In the genomic region with DNA sequence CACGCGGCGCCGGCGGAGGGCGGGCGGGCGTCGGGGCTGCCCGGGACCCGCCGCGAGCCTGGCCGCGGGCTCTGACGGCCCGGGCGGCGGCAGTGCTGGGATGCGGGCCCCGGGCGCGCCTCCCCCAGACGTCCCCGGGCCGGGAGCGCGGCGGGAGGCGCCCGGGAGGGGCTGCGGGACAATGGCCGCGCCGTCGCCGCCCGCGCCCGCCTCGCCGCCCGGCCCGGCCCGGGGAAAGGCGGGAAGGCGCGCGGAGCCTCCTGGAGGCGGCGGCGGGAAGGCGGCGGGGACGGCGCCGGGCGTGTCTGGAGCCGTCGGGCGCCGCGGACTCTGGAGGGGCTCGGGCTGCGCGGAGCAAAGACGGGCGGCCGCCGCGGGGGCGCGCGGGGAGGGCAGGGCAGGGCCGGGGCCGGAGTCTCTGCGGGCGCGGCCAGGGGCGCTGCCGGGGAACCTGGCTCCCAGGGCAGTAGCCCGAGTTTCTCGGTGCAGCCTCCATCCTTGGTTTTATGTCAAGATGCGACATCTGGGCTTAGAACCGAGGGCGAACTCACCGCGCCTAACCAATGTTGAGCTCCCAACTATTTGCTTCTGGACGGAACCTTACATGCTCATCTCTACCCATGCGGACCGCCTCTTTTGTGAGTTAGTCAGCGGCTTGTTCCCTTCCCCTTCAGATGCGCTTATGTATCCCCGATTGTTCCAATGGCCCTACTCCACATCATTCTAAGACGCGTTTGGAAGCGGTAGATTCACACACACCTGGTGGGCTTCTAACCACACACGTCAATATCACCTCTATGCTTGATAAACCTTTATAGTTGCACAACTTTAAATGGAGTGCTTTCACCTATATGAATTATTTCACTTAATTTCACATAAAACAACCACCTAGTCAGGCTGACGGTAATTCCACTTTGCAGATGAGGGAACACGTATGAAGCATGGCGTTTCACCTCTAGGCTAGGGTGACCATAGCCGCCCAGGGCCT, we compare ENCODE assay signal across 8 cellular contexts. TPM values are rescaled to one million over a fixed set of nuclear protein-coding genes. Genes with fewer than 3 reads are reported as not detected.
DNase-seq lines count a peak whose midpoint lies in the region; ATAC-seq, FAIRE-seq and TF ChIP-seq lines count a peak whose summit lies in the region.

No MANE protein-coding gene starts in this region.

- DNase-seq in Calu3 (peak; percentile 58), HL-60 (ENCODE audit: low read depth in 1 of 2, low spot score in 1 of 2) (no peak), SK-MEL-5 (ENCODE audit: low read depth, low spot score) (peak; percentile 24), choroid plexus epithelial cell (ENCODE audit: low read depth) (peak; percentile 58), keratinocyte (ENCODE audit: low read depth, low spot score) (no peak), small intestine (peak; percentile 39)
- no peak for DNase-seq in effector CD4-positive, alpha-beta T cell

- H3K9me3 ChIP-seq in keratinocyte (ENCODE audit: control insufficient read depth, low read depth, low read length) = no peaks in the 10 kb centered on the region
- H3K9me3 ChIP-seq in small intestine (ENCODE audit: control insufficient read depth, low read depth) = no peaks in the 10 kb centered on the region

- peak overlapping the region; percentile 74 for H2AFZ ChIP-seq in keratinocyte (ENCODE audit: control insufficient read depth, low read length)

- peak overlapping the region; percentile 98 for H3K4me2 ChIP-seq in keratinocyte (ENCODE audit: control insufficient read depth, extremely low read depth, insufficient read depth, low read depth, low read length)

- peak overlapping the region; percentile 75 for H3K9ac ChIP-seq in keratinocyte (ENCODE audit: control insufficient read depth, extremely low read depth, insufficient read depth, low read length)

- H3K27me3 Mint-ChIP-seq in Calu3 (ENCODE audit: unreplicated experiment) = peaks cover 19% of the 10 kb centered on the region

- H3K36me3 Mint-ChIP-seq in Calu3 (ENCODE audit: insufficient read depth, unreplicated experiment) = peaks cover 12% of the 10 kb centered on the region

- H3K36me3 ChIP-seq in keratinocyte (ENCODE audit: control insufficient read depth in 2 of 2, extremely low read depth in 1 of 2, insufficient read depth in 2 of 2, low read length in 2 of 2) (peaks cover 0 to 4% of the 10 kb centered on the region in 2 experiments), small intestine (ENCODE audit: control insufficient read depth in 2 of 2, insufficient read depth in 2 of 2, low read length in 2 of 2) (no peaks in the 10 kb centered on the region)

- BruUV-seq in Calu3 (replicated peaks; lab: Mats Ljungman, UMichigan) = no TSS peak

- TF ChIP-seq CTCF in Calu3 (IDR thresholded peaks at IDR 0.05; ENCODE audit: unreplicated experiment) (no peak), HL-60 (IDR thresholded peaks at IDR 0.05; ENCODE audit: insufficient read depth, low read length) (no peak), choroid plexus epithelial cell (conservative IDR thresholded peaks at IDR 0.05; ENCODE audit: low read depth, low read length) (no peak), keratinocyte (optimal IDR thresholded peaks at IDR 0.05 in 1 of 3, IDR thresholded peaks at IDR 0.05 in 1 of 3, conservative IDR thresholded peaks at IDR 0.05 in 1 of 3; ENCODE audit: extremely low read depth in 1 of 3, insufficient read depth in 2 of 3, low read length in 3 of 3) (no peak)

- H3K27ac Mint-ChIP-seq in Calu3 (ENCODE audit: unreplicated experiment) = peak overlapping the region; percentile 89

- H3K9me1 ChIP-seq in keratinocyte (ENCODE audit: control insufficient read depth, extremely low read depth, insufficient read depth, low read length) = peaks cover 2% of the 10 kb centered on the region

- H3K4me3 Mint-ChIP-seq in Calu3 (ENCODE audit: low read depth, unreplicated experiment) = peak overlapping the region; percentile 88

- no peak overlapping the region for H3K27ac ChIP-seq in HL-60 (replicated peaks)
- peak overlapping the region; percentile 6 for H3K27ac ChIP-seq in keratinocyte (ENCODE audit: control insufficient read depth, insufficient read depth, low read length)
- peak overlapping the region; percentile 50 to 71 for H3K27ac ChIP-seq in small intestine (ENCODE audit: low read depth in 1 of 2, low read length in 1 of 2)

- FAIRE-seq in keratinocyte (lab: Jason Lieb, UNC) = peak; percentile 46
- no peak for FAIRE-seq in small intestine (lab: Jason Lieb, UNC)

- peak overlapping the region; percentile 23 for H3K4me3 ChIP-seq in HL-60 (replicated peaks; ENCODE audit: insufficient read depth, low read length)
- H3K4me3 ChIP-seq in choroid plexus epithelial cell (ENCODE audit: low read depth, low read length) = peak overlapping the region; percentile 71
- peak overlapping the region; percentile 53 to 90 (median 68) for H3K4me3 ChIP-seq in keratinocyte (ENCODE audit: control insufficient read depth in 2 of 3, extremely low read depth in 1 of 3, insufficient read depth in 2 of 3, low read depth in 1 of 3, low read length in 3 of 3)
- peak overlapping the region; percentile 45 to 68 for H3K4me3 ChIP-seq in small intestine (ENCODE audit: low read depth in 1 of 2, low read length in 2 of 2)

- H3K4me1 Mint-ChIP-seq in Calu3 (ENCODE audit: low read depth, unreplicated experiment) = peaks cover 16% of the 10 kb centered on the region

- no peaks in the 10 kb centered on the region for H4K20me1 ChIP-seq in keratinocyte (ENCODE audit: control insufficient read depth, extremely low read depth, insufficient read depth, low read length)

- peaks cover 21% of the 10 kb centered on the region for H3K79me2 ChIP-seq in keratinocyte (ENCODE audit: control insufficient read depth, insufficient read depth, low read length)

- CTCF ChIA-PET in Calu3 (lab: Charles Lee) = interaction anchor here (0.6 kb wide), 1 partner anchor 30 kb away, joined by 5 read pairs; no protein-coding TSS in a partner anchor

- in situ Hi-C loops in SK-MEL-5 (cut with HindIII; ENCODE audit: low pct_unique_long_range_greater_than_20kb, low sequenced_read_pairs) = no loop called here

- no peak for ATAC-seq in HG03139 (IDR thresholded peaks at IDR 0.05; ENCODE audit: unreplicated experiment)

- peaks cover 11% of the 10 kb centered on the region for H3K4me1 ChIP-seq in keratinocyte (ENCODE audit: control insufficient read depth, extremely low read depth, insufficient read depth, low read length)
- peaks cover 0 to 4% of the 10 kb centered on the region in 2 donors for H3K4me1 ChIP-seq in small intestine (ENCODE audit: control insufficient read depth in 2 of 2, insufficient read depth in 1 of 2, low read depth in 1 of 2, low read length in 1 of 2)

- WGBS in small intestine, 3 donors = 3 to 8% (median 4%) methylated on average over 57 to 102 of the region's 102 CpGs

- H3K9me3 Mint-ChIP-seq in Calu3 (ENCODE audit: low read depth, unreplicated experiment) = no peaks in the 10 kb centered on the region

- peaks cover 24% of the 10 kb centered on the region for H3K27me3 ChIP-seq in HL-60 (ENCODE audit: insufficient read depth, poor library complexity, severe bottlenecking)
- no peaks in the 10 kb centered on the region for H3K27me3 ChIP-seq in keratinocyte (ENCODE audit: control insufficient read depth, extremely low read depth, insufficient read depth, low read length)
- no peaks in the 10 kb centered on the region for H3K27me3 ChIP-seq in small intestine (ENCODE audit: control insufficient read depth in 2 of 2, insufficient read depth in 2 of 2, low read length in 2 of 2)

- dilution Hi-C loops in keratinocyte (cut with MboI; ENCODE audit: extremely low pct_ligation_motif_present, low sequenced_read_pairs) = no loop called here

- intact Hi-C loops in Calu3 (cut with micrococcal nuclease; ENCODE audit: unreplicated experiment) = no loop called here

RNA-seq across cellular contexts. Expression of gene ZBTB8A, which starts 0.7 kb away (rescaled TPM):
- 4.3 and 4.7 TPM in 2 replicates for total RNA-seq in Calu3 (2022)
- 3.2 and 3.7 TPM in 2 replicates for total RNA-seq in SK-MEL-5 (2014; rRNA removed; shearing (Covaris generic))
- 1.5 and 2.4 TPM in 2 replicates for polyA plus RNA-seq in SK-MEL-5 (2015; cell fraction: cytosol; rRNA removed)
- 0.88 and 1.6 TPM in 2 replicates for polyA plus RNA-seq in SK-MEL-5 (2015; cell fraction: nucleus; rRNA removed)
- polyA plus RNA-seq in keratinocyte (3.4 to 5.3 TPM (median 4.1 TPM) in 3 replicates), small intestine (1 to 10 TPM in 2 of 3 donors, under 1 TPM in 1; 0.89 to 3.4 (median 1.1) TPM)
- polyA plus RNA-seq in keratinocyte (2011; ENCODE audit: low read depth) = 2.4 TPM
- 1.9 and 4.7 TPM in 2 replicates for polyA plus RNA-seq in keratinocyte (2011; cell fraction: cytosol; rRNA removed)
- polyA plus RNA-seq in keratinocyte (2011; cell fraction: nucleus; rRNA removed) = 4.0 and 4.5 TPM in 2 replicates
- polyA plus RNA-seq in keratinocyte (2012; ENCODE audit: low replicate concordance) = 1.7 and 3.3 TPM in 2 replicates
- 0.72 to 9.6 TPM (median 4.2 TPM) in 3 replicates for polyA minus RNA-seq in keratinocyte
- polyA minus RNA-seq in keratinocyte (2011; cell fraction: cytosol; rRNA and poly(A)+ RNA removed) = 2.1 TPM
- polyA minus RNA-seq in keratinocyte (2011; cell fraction: nucleus; rRNA and poly(A)+ RNA removed) = 3.3 and 6.8 TPM in 2 replicates

Comparison
In these comparisons a context has a peak if more than half of its experiments do, and no peak if none do; other contexts are left out.
1. DNase-seq: peak in Calu3 (single experiment), SK-MEL-5 (single experiment), choroid plexus epithelial cell (single experiment) and small intestine (single experiment); none in HL-60 (0 of 2), keratinocyte (single experiment) and effector CD4-positive, alpha-beta T cell (single experiment).
2. Peak in every context shown above with its lines, with median percentiles within 50 percentile points of each other: H3K4me3 ChIP-seq.